In genomic region chr3:87615506-87615905, GRCh38 we compare ENCODE assay signal across 17 cellular contexts.
DNase-seq lines count a peak whose midpoint lies in the region; ATAC-seq and TF ChIP-seq lines count a peak whose summit lies in the region.
"Had no signal": no experiment of that assay in that cellular context is flagged by ENCODE, and none has a peak within 500 bp of the region (broad histone marks: within the 10 kb centered on the region; RNA-seq: fewer than 3 reads in every experiment).

No MANE protein-coding gene starts in this region.

- no peak overlapping the region for H2BK120ac ChIP-seq in mesendoderm (ENCODE audit: low read depth, low read length)

- H2BK5ac ChIP-seq in mesendoderm (ENCODE audit: low read length): no peak overlapping the region

- WGBS in mesendoderm (ENCODE audit: extremely low coverage, insufficient coverage, low lambda C conversion rate): no CpG with 5 or more reads among the region's 4 CpGs

- no peak overlapping the region for H4K8ac ChIP-seq in mesendoderm (ENCODE audit: low read depth, low read length)

- H3K27me3 Mint-ChIP-seq in GM23338 (ENCODE audit: insufficient read depth, low read depth, poor library complexity): no peaks in the 10 kb centered on the region
- no peaks in the 10 kb centered on the region for H3K27me3 Mint-ChIP-seq in neural progenitor cell (ENCODE audit: insufficient read depth, low read depth)
- H3K27me3 Mint-ChIP-seq in activated T-cell treated with anti-CD3 and anti-CD28 coated beads, Interleukin-2, amount 50 U/mL, for 4 hours (ENCODE audit: low read depth): no peaks in the 10 kb centered on the region
- H3K27me3 Mint-ChIP-seq: CD4-positive, CD25-positive, alpha-beta regulatory T cell had no signal

- H2BK15ac ChIP-seq in mesendoderm (replicated peaks; ENCODE audit: low read depth): no peak overlapping the region

- no peak overlapping the region for H3K4ac ChIP-seq in mesendoderm (ENCODE audit: low read depth, low read length)

- H3K23ac ChIP-seq in mesendoderm (ENCODE audit: low read length): no peak overlapping the region

- H3K4me1 ChIP-seq in GM23338 (ENCODE audit: insufficient read depth) (no peaks in the 10 kb centered on the region), mesendoderm (ENCODE audit: control insufficient read depth, low read depth, low read length) (no peaks in the 10 kb centered on the region), neural progenitor cell (no peaks in the 10 kb centered on the region)
- H3K4me1 ChIP-seq: BE2C had no signal

- no peak overlapping the region for H2AFZ ChIP-seq in GM23338
- no peak overlapping the region for H2AFZ ChIP-seq in neural progenitor cell (replicated peaks)

- no peak overlapping the region for H3K27ac ChIP-seq in GM23338 (ENCODE audit: low read depth)
- H3K27ac ChIP-seq in mesendoderm (ENCODE audit: low read depth, low read length): no peak overlapping the region
- H3K27ac ChIP-seq in neural progenitor cell: no peak overlapping the region
- H3K27ac ChIP-seq: KMS-11 had no signal

- DNase-seq in ELR (ENCODE audit: low read depth): peak; percentile 14
- peak; percentile 6 for DNase-seq in GM23338 (ENCODE audit: low spot score)
- DNase-seq in RKO (ENCODE audit: low spot score): peak; percentile 3
- DNase-seq in mesendoderm: peak; percentile 5
- DNase-seq in neural progenitor cell (ENCODE audit: low spot score): no peak
- no peak for DNase-seq in activated T-cell treated with anti-CD3 and anti-CD28 coated beads, Interleukin-2, amount 50 U/mL, for 4 hours
- DNase-seq: ACHN; BE2C; C1 segment of cervical spinal cord; CD4-positive, CD25-positive, alpha-beta regulatory T cell; CD8-positive, alpha-beta memory T cell; COR-L47; DMS 273 treated with DMSO at 0.1 percent for 48 hours; DMS79; GF-D8 had no signal

- peaks cover 40% of the 10 kb centered on the region for H3K9me3 Mint-ChIP-seq in GM23338
- H3K9me3 Mint-ChIP-seq in neural progenitor cell: peaks cover 14% of the 10 kb centered on the region
- H3K9me3 Mint-ChIP-seq in activated T-cell treated with anti-CD3 and anti-CD28 coated beads, Interleukin-2, amount 50 U/mL, for 4 hours: peaks cover 21% of the 10 kb centered on the region

- no peak overlapping the region for H3K18ac ChIP-seq in mesendoderm (ENCODE audit: low read length)

- H3K4me2 ChIP-seq in GM23338: no peak overlapping the region
- H3K4me2 ChIP-seq in mesendoderm (ENCODE audit: low read length): no peak overlapping the region
- H3K4me2 ChIP-seq in neural progenitor cell: no peak overlapping the region
- H3K4me2 ChIP-seq: KMS-11 had no signal

- no peak overlapping the region for H3K56ac ChIP-seq in mesendoderm (ENCODE audit: low read length)

- no peak overlapping the region for H3K27ac Mint-ChIP-seq in GM23338
- H3K27ac Mint-ChIP-seq in neural progenitor cell: no peak overlapping the region
- H3K27ac Mint-ChIP-seq: CD4-positive, CD25-positive, alpha-beta regulatory T cell; CD8-positive, alpha-beta memory T cell had no signal

- H3K79me2 ChIP-seq in GM23338 (replicated peaks; ENCODE audit: insufficient read depth) (no peaks in the 10 kb centered on the region), mesendoderm (ENCODE audit: control insufficient read depth, insufficient read depth, low read length) (no peaks in the 10 kb centered on the region), neural progenitor cell (ENCODE audit: low read depth) (no peaks in the 10 kb centered on the region)

- H3K4me1 Mint-ChIP-seq in GM23338 (no peaks in the 10 kb centered on the region), neural progenitor cell (no peaks in the 10 kb centered on the region)
- H3K4me1 Mint-ChIP-seq in activated T-cell treated with anti-CD3 and anti-CD28 coated beads, Interleukin-2, amount 50 U/mL, for 4 hours (ENCODE audit: low read depth): no peaks in the 10 kb centered on the region
- H3K4me1 Mint-ChIP-seq: CD4-positive, CD25-positive, alpha-beta regulatory T cell; CD8-positive, alpha-beta memory T cell had no signal

- H3K9me3 ChIP-seq in neural progenitor cell (ENCODE audit: low read depth): no peaks in the 10 kb centered on the region
- H3K9me3 ChIP-seq: BE2C had no signal

- no peak overlapping the region for H3K4me3 ChIP-seq in GM23338
- no peak overlapping the region for H3K4me3 ChIP-seq in mesendoderm (ENCODE audit: low read length)
- no peak overlapping the region for H3K4me3 ChIP-seq in neural progenitor cell

- no peaks in the 10 kb centered on the region for H4K20me1 ChIP-seq in GM23338 (replicated peaks; ENCODE audit: insufficient read depth)
- H4K20me1 ChIP-seq in neural progenitor cell (ENCODE audit: low read depth): no peaks in the 10 kb centered on the region

- no peaks in the 10 kb centered on the region for H3K9me2 ChIP-seq in GM23338 (ENCODE audit: insufficient read depth)

- H3K36me3 ChIP-seq in GM23338 (ENCODE audit: insufficient read depth) (peaks cover 10% of the 10 kb centered on the region), mesendoderm (ENCODE audit: control insufficient read depth, insufficient read depth, low read length) (no peaks in the 10 kb centered on the region), neural progenitor cell (no peaks in the 10 kb centered on the region)
- H3K36me3 ChIP-seq: BE2C had no signal

- H4K5ac ChIP-seq in mesendoderm (ENCODE audit: low read length): no peak overlapping the region

- no peaks in the 10 kb centered on the region for H3F3A ChIP-seq in GM23338 (replicated peaks; ENCODE audit: low read depth)
- no peaks in the 10 kb centered on the region for H3F3A ChIP-seq in neural progenitor cell (ENCODE audit: low read depth)

- peaks cover 32% of the 10 kb centered on the region for H3K36me3 Mint-ChIP-seq in GM23338 (ENCODE audit: low read depth)
- H3K36me3 Mint-ChIP-seq in neural progenitor cell: no peaks in the 10 kb centered on the region
- H3K36me3 Mint-ChIP-seq in activated T-cell treated with anti-CD3 and anti-CD28 coated beads, Interleukin-2, amount 50 U/mL, for 4 hours (ENCODE audit: insufficient read depth): no peaks in the 10 kb centered on the region
- H3K36me3 Mint-ChIP-seq: CD4-positive, CD25-positive, alpha-beta regulatory T cell; CD8-positive, alpha-beta memory T cell had no signal

- TF ChIP-seq CTCF in GM23338 (conservative IDR thresholded peaks at IDR 0.05; ENCODE audit: low read depth in 2 of 2) (no peak), neural progenitor cell (IDR thresholded peaks at IDR 0.05) (no peak)

- no peak overlapping the region for H3K9ac ChIP-seq in mesendoderm (ENCODE audit: low read length)
- no peak overlapping the region for H3K9ac ChIP-seq in neural progenitor cell
- H3K9ac ChIP-seq: KMS-11 had no signal

- no peak overlapping the region for H3K4me3 Mint-ChIP-seq in GM23338
- H3K4me3 Mint-ChIP-seq in neural progenitor cell: no peak overlapping the region
- no peak overlapping the region for H3K4me3 Mint-ChIP-seq in activated T-cell treated with anti-CD3 and anti-CD28 coated beads, Interleukin-2, amount 50 U/mL, for 4 hours
- H3K4me3 Mint-ChIP-seq: CD4-positive, CD25-positive, alpha-beta regulatory T cell; CD8-positive, alpha-beta memory T cell had no signal

- ATAC-seq in GM23338: no peak
- ATAC-seq in activated T-cell treated with anti-CD3 and anti-CD28 coated beads, Interleukin-2, amount 50 U/mL, for 4 hours: no peak
- ATAC-seq: HCT116 had no signal

- no peaks in the 10 kb centered on the region for H3K79me1 ChIP-seq in mesendoderm (ENCODE audit: low read length)

- H3K27me3 ChIP-seq in GM23338 (ENCODE audit: insufficient read depth): no peaks in the 10 kb centered on the region
- H3K27me3 ChIP-seq in mesendoderm (ENCODE audit: insufficient read depth, low read length, poor library complexity): no peaks in the 10 kb centered on the region
- H3K27me3 ChIP-seq in neural progenitor cell: no peaks in the 10 kb centered on the region
- H3K27me3 ChIP-seq: BE2C had no signal

- no peak overlapping the region for H2AK5ac ChIP-seq in mesendoderm (ENCODE audit: low read length)

TF ChIP-seq in GM23338, 12 proteins besides CTCF, POLR2A, EP300 and RAD21:
- no peak for TF ChIP-seq JUNB (IDR thresholded peaks at IDR 0.05; ENCODE audit: unreplicated experiment)
- no peak for TF ChIP-seq ZNF331 (CRISPR knock-in tag; IDR thresholded peaks at IDR 0.05; ENCODE audit: low read depth)
- TF ChIP-seq REST (IDR thresholded peaks at IDR 0.05; ENCODE audit: unreplicated experiment): no peak
- TF ChIP-seq POLR2AphosphoS5 (IDR thresholded peaks at IDR 0.05; ENCODE audit: low read depth): no peak
- no peak for TF ChIP-seq STAT1 (IDR thresholded peaks at IDR 0.05; ENCODE audit: unreplicated experiment)

Comparison
In these comparisons a context has a peak if more than half of its experiments do, and no peak if none do; other contexts are left out.
1. DNase-seq: peak in ELR (single experiment), GM23338 (single experiment), RKO (single experiment) and mesendoderm (single experiment); none in neural progenitor cell (single experiment) and activated T-cell treated with anti-CD3 and anti-CD28 coated beads, Interleukin-2, amount 50 U/mL, for 4 hours (single experiment).